2 cellular contexts compared by ENCODE assay signal in the genomic region with DNA sequence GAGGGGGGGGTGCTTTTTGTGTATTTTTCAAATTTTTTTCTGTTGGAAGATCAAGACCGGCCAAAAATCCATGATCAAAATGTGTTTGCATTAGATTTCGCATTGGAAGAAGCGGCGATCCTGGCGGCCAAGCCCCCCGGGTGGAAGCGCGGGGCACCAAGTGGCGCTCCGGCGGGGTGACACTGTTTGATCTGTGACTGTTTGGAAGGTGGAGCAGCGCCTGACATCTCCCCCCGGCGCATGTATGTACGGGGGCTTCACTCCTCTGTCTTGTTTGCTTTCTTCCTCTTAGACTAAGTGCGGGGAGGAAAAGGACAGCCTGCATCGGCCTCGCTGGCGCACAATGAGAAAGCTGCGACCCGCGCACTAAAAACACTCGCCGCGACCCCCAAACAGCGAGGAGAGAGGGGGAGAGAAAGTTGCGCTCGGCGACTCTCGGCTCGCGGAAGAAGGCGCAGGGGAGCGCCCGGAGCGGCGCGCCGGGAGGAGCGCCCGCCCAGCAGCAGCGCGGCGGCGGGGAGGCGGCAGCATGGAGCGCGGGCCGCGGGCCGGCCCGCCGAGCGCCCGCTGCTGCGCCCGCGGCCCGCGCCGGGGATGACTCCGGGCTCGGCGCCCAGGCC.
TF ChIP-seq lines count a peak whose summit lies in the region.

No MANE protein-coding gene starts in this region.

TF ChIP-seq in GM12878, 131 proteins besides CTCF, POLR2A, EP300 and RAD21:
- 0 out of 2 replicates have a peak, but pooled peaks have one; percentile 29 for TF ChIP-seq CBX5 (IDR thresholded peaks at IDR 0.05; ENCODE audit: low read depth)
- no peak for TF ChIP-seq BMI1 (IDR thresholded peaks at IDR 0.05; ENCODE audit: borderline replicate concordance)

TF ChIP-seq in HepG2, 621 proteins besides CTCF, POLR2A, EP300 and RAD21 (continues in another document):
- no peak for TF ChIP-seq KDM4B (CRISPR knock-in tag; IDR thresholded peaks at IDR 0.05)
- peak; percentile 12 for TF ChIP-seq ZFY (CRISPR knock-in tag; IDR thresholded peaks at IDR 0.05)
- TF ChIP-seq, protein P1, sequence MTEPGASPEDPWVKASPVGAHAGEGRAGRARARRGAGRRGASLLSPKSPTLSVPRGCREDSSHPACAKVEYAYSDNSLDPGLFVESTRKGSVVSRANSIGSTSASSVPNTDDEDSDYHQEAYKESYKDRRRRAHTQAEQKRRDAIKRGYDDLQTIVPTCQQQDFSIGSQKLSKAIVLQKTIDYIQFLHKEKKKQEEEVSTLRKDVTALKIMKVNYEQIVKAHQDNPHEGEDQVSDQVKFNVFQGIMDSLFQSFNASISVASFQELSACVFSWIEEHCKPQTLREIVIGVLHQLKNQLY (CRISPR knock-in tag; IDR thresholded peaks at IDR 0.05), result no peak
- TF ChIP-seq ASH2L (IDR thresholded peaks at IDR 0.05; ENCODE audit: insufficient read length, low read depth, low read length), result peak; percentile 9
- TF ChIP-seq ZNF441 (CRISPR knock-in tag; IDR thresholded peaks at IDR 0.05; ENCODE audit: borderline replicate concordance), result no peak
- no peak for TF ChIP-seq JUNB (CRISPR knock-in tag; IDR thresholded peaks at IDR 0.05; ENCODE audit: borderline replicate concordance)
- TF ChIP-seq ZNF484 (CRISPR knock-in tag; IDR thresholded peaks at IDR 0.05; ENCODE audit: borderline replicate concordance, low read depth), result no peak
- no peak for TF ChIP-seq ZNF615 (CRISPR knock-in tag; IDR thresholded peaks at IDR 0.05; ENCODE audit: borderline replicate concordance)
- TF ChIP-seq ZNF720 (CRISPR knock-in tag; IDR thresholded peaks at IDR 0.05), result no peak
- TF ChIP-seq SMAD3 (CRISPR knock-in tag; IDR thresholded peaks at IDR 0.05), result no peak
- peak; percentile 74; the same call in 1 of the 2 replicates for TF ChIP-seq ZBTB7B (CRISPR knock-in tag; IDR thresholded peaks at IDR 0.05)
- no peak for TF ChIP-seq ZC3H13 (CRISPR knock-in tag; IDR thresholded peaks at IDR 0.05)
- no peak for TF ChIP-seq PBX3 (CRISPR knock-in tag; IDR thresholded peaks at IDR 0.05; ENCODE audit: borderline replicate concordance)
- TF ChIP-seq BRCA1 (CRISPR knock-in tag; IDR thresholded peaks at IDR 0.05), result no peak
- no peak for TF ChIP-seq ZNF691 (CRISPR knock-in tag; IDR thresholded peaks at IDR 0.05; ENCODE audit: borderline replicate concordance, low read depth)
- TF ChIP-seq ZNF260 (CRISPR knock-in tag; IDR thresholded peaks at IDR 0.05; ENCODE audit: borderline replicate concordance, low read depth), result no peak
- peak; percentile 16; the same call in 1 of the 2 replicates for TF ChIP-seq UBTF (CRISPR knock-in tag; IDR thresholded peaks at IDR 0.05)
- peak; percentile 27; the same call in 1 of the 2 replicates for TF ChIP-seq GABPB1 (CRISPR knock-in tag; IDR thresholded peaks at IDR 0.05)
- TF ChIP-seq ZNF572 (CRISPR knock-in tag; IDR thresholded peaks at IDR 0.05), result no peak
- peak; percentile 47; the same call in 1 of the 2 replicates for TF ChIP-seq KDM2A (CRISPR knock-in tag; IDR thresholded peaks at IDR 0.05; ENCODE audit: borderline replicate concordance, low read depth)
- 0 out of 2 replicates have a peak, but pooled peaks have one; percentile 34 for TF ChIP-seq ERF (CRISPR knock-in tag; IDR thresholded peaks at IDR 0.05)
- TF ChIP-seq ZNF142 (CRISPR knock-in tag; IDR thresholded peaks at IDR 0.05), result no peak
- no peak for TF ChIP-seq HNRNPL (IDR thresholded peaks at IDR 0.05; ENCODE audit: low read depth, low read length)
- no peak for TF ChIP-seq ZNF563 (CRISPR knock-in tag; IDR thresholded peaks at IDR 0.05)
- no peak for TF ChIP-seq RORA (CRISPR knock-in tag; IDR thresholded peaks at IDR 0.05)
- no peak for TF ChIP-seq ZNF570 (CRISPR knock-in tag; IDR thresholded peaks at IDR 0.05; ENCODE audit: borderline replicate concordance)
- TF ChIP-seq, protein P2, sequence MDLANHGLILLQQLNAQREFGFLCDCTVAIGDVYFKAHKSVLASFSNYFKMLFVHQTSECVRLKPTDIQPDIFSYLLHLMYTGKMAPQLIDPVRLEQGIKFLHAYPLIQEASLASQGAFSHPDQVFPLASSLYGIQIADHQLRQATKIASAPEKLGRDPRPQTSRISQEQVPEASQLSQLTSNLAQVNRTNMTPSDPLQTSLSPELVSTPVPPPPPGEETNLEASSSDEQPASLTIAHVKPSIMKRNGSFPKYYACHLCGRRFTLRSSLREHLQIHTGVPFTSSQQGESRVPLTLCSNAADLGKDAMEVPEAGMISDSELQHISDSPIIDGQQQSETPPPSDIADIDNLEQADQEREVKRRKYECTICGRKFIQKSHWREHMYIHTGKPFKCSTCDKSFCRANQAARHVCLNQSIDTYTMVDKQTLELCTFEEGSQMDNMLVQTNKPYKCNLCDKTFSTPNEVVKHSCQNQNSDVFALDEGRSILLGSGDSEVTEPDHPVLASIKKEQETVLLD (CRISPR knock-in tag; IDR thresholded peaks at IDR 0.05; ENCODE audit: low read depth), result no peak
- 0 out of 2 replicates have a peak, but pooled peaks have one; percentile 20 for TF ChIP-seq SALL1 (CRISPR knock-in tag; IDR thresholded peaks at IDR 0.05)
- peak; percentile 5 for TF ChIP-seq SAP130 (CRISPR knock-in tag; IDR thresholded peaks at IDR 0.05; ENCODE audit: low read depth)
- TF ChIP-seq ZNF34 (CRISPR knock-in tag; IDR thresholded peaks at IDR 0.05; ENCODE audit: borderline replicate concordance), result no peak
- no peak for TF ChIP-seq CSRNP1 (CRISPR knock-in tag; IDR thresholded peaks at IDR 0.05)
- no peak for TF ChIP-seq SIN3B (IDR thresholded peaks at IDR 0.05; ENCODE audit: low read length)
- TF ChIP-seq MAFF (IDR thresholded peaks at IDR 0.05; ENCODE audit: low read depth, low read length), result no peak
- no peak for TF ChIP-seq RFX1 (IDR thresholded peaks at IDR 0.05)
- TF ChIP-seq NFE2L2 (IDR thresholded peaks at IDR 0.05; ENCODE audit: low read length), result no peak
- TF ChIP-seq ZSCAN12 (CRISPR knock-in tag; IDR thresholded peaks at IDR 0.05), result no peak
- TF ChIP-seq BHLHE40 (IDR thresholded peaks at IDR 0.05; ENCODE audit: low read length), result no peak
- TF ChIP-seq ZNF292 (CRISPR knock-in tag; IDR thresholded peaks at IDR 0.05; ENCODE audit: borderline replicate concordance, low read depth), result peak; percentile 13; the same call in 1 of the 2 replicates
- TF ChIP-seq ZNF296 (CRISPR knock-in tag; conservative IDR thresholded peaks at IDR 0.05), result no peak
- no peak for TF ChIP-seq ZNF674 (CRISPR knock-in tag; IDR thresholded peaks at IDR 0.05; ENCODE audit: low read depth)
- TF ChIP-seq HNF4A (CRISPR knock-in tag; IDR thresholded peaks at IDR 0.05), result no peak
- TF ChIP-seq, protein P3, sequence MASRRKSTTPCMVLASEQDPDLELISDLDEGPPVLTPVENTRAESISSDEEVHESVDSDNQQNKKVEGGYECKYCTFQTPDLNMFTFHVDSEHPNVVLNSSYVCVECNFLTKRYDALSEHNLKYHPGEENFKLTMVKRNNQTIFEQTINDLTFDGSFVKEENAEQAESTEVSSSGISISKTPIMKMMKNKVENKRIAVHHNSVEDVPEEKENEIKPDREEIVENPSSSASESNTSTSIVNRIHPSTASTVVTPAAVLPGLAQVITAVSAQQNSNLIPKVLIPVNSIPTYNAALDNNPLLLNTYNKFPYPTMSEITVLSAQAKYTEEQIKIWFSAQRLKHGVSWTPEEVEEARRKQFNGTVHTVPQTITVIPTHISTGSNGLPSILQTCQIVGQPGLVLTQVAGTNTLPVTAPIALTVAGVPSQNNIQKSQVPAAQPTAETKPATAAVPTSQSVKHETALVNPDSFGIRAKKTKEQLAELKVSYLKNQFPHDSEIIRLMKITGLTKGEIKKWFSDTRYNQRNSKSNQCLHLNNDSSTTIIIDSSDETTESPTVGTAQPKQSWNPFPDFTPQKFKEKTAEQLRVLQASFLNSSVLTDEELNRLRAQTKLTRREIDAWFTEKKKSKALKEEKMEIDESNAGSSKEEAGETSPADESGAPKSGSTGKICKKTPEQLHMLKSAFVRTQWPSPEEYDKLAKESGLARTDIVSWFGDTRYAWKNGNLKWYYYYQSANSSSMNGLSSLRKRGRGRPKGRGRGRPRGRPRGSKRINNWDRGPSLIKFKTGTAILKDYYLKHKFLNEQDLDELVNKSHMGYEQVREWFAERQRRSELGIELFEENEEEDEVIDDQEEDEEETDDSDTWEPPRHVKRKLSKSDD (CRISPR knock-in tag; IDR thresholded peaks at IDR 0.05; ENCODE audit: low read depth), result no peak
- TF ChIP-seq DNMT1 (CRISPR knock-in tag; IDR thresholded peaks at IDR 0.05), result no peak
